Comparison of ENCODE assay signal across 1 cellular context in genomic region chr16:85390511-85391174, GRCh38.
TF ChIP-seq lines count a peak whose summit lies in the region.

No MANE protein-coding gene starts in this region.

TF ChIP-seq in K562, 482 proteins besides CTCF, POLR2A, EP300 and RAD21 (continued from another document and continues in another):
- no peak for TF ChIP-seq MEF2A (IDR thresholded peaks at IDR 0.05; ENCODE audit: control insufficient read depth, low read depth, low read length)
- TF ChIP-seq GMEB1 (CRISPR knock-in tag; IDR thresholded peaks at IDR 0.05) = no peak
- no peak for TF ChIP-seq POU5F1 (IDR thresholded peaks at IDR 0.05; ENCODE audit: borderline replicate concordance, low read depth, low read length, partially characterized antibody)
- TF ChIP-seq DEAF1 (CRISPR knock-in tag; IDR thresholded peaks at IDR 0.05) = no peak
- TF ChIP-seq ARID3B (CRISPR knock-in tag; IDR thresholded peaks at IDR 0.05; ENCODE audit: borderline replicate concordance) = no peak
- TF ChIP-seq ZNF57 (CRISPR knock-in tag; IDR thresholded peaks at IDR 0.05) = no peak
- TF ChIP-seq HDGF (IDR thresholded peaks at IDR 0.05) = no peak
- peak; percentile 67 for TF ChIP-seq MAFG (tag; conservative IDR thresholded peaks at IDR 0.05)
- no peak for TF ChIP-seq SLC30A9 (CRISPR knock-in tag; IDR thresholded peaks at IDR 0.05)
- peak; percentile 45 for TF ChIP-seq NEUROD1 (IDR thresholded peaks at IDR 0.05; ENCODE audit: borderline replicate concordance, low read depth, low read length, partially characterized antibody)
- no peak for TF ChIP-seq XRCC4 (IDR thresholded peaks at IDR 0.05; ENCODE audit: extremely low read depth, insufficient read depth, insufficient read length)
- peak in 1 of 2 experiments; percentile 40; a peak in 1 of 4 replicates for TF ChIP-seq SIN3A (IDR thresholded peaks at IDR 0.05; ENCODE audit: borderline replicate concordance in 2 of 2, control insufficient read depth in 1 of 2, low read depth in 2 of 2, low read length in 2 of 2)
- TF ChIP-seq CBX3 (IDR thresholded peaks at IDR 0.05; ENCODE audit: borderline replicate concordance in 1 of 2, low read length in 2 of 2) = no peak
- TF ChIP-seq KLF13 (tag; IDR thresholded peaks at IDR 0.05; ENCODE audit: borderline replicate concordance, low read depth) = no peak
- TF ChIP-seq L3MBTL2 (IDR thresholded peaks at IDR 0.05) = 0 out of 2 replicates have a peak, but pooled peaks have one; percentile 59
- no peak for TF ChIP-seq MITF (IDR thresholded peaks at IDR 0.05)
- peak; percentile 64 for TF ChIP-seq MTA3 (IDR thresholded peaks at IDR 0.05; ENCODE audit: borderline replicate concordance)
- no peak for TF ChIP-seq RHOXF2B (CRISPR knock-in tag; conservative IDR thresholded peaks at IDR 0.05)
- TF ChIP-seq CEBPZ (IDR thresholded peaks at IDR 0.05; ENCODE audit: borderline replicate concordance, low read depth, low read length) = no peak
- TF ChIP-seq RNF2 (IDR thresholded peaks at IDR 0.05) = no peak
- no peak for TF ChIP-seq RFX5 (IDR thresholded peaks at IDR 0.05; ENCODE audit: low read depth, low read length)
- no peak for TF ChIP-seq TFE3 (CRISPR knock-in tag; IDR thresholded peaks at IDR 0.05)
- no peak for TF ChIP-seq ZBTB43 (CRISPR knock-in tag; IDR thresholded peaks at IDR 0.05)
- TF ChIP-seq ZBTB5 (IDR thresholded peaks at IDR 0.05) = no peak
- no peak for TF ChIP-seq DACH1 (IDR thresholded peaks at IDR 0.05; ENCODE audit: partially characterized antibody)
- no peak; the same call in 1 of the 2 replicates for TF ChIP-seq HDAC2 (IDR thresholded peaks at IDR 0.05)
- TF ChIP-seq GATAD2A (IDR thresholded peaks at IDR 0.05) = 0 out of 2 replicates have a peak, but pooled peaks have one; percentile 73
- peak; percentile 68 to 72 for TF ChIP-seq NRF1 (conservative IDR thresholded peaks at IDR 0.05 in 1 of 2, IDR thresholded peaks at IDR 0.05 in 1 of 2)
- peak; percentile 56 for TF ChIP-seq DPF2 (IDR thresholded peaks at IDR 0.05)
- no peak for TF ChIP-seq MAX (CRISPR knock-in tag; IDR thresholded peaks at IDR 0.05)
- TF ChIP-seq ZBTB17 (CRISPR knock-in tag; IDR thresholded peaks at IDR 0.05) = peak; percentile 62; the same call in 1 of the 2 replicates
- no peak for TF ChIP-seq ZNF354B (CRISPR knock-in tag; IDR thresholded peaks at IDR 0.05)
- TF ChIP-seq ZNF668 (CRISPR knock-in tag; IDR thresholded peaks at IDR 0.05) = no peak
- TF ChIP-seq ZNF740 (CRISPR knock-in tag; IDR thresholded peaks at IDR 0.05) = no peak
- peak in 1 of 2 experiments; percentile 66; a peak in 2 of 4 replicates for TF ChIP-seq ZNF740 (tag; IDR thresholded peaks at IDR 0.05)
- no peak for TF ChIP-seq ZNF75A (CRISPR knock-in tag; IDR thresholded peaks at IDR 0.05)
- no peak for TF ChIP-seq HIVEP1 (CRISPR knock-in tag; IDR thresholded peaks at IDR 0.05)
- no peak for TF ChIP-seq TAF15 (IDR thresholded peaks at IDR 0.05; ENCODE audit: low read depth, low read length)
- TF ChIP-seq PML (IDR thresholded peaks at IDR 0.05; ENCODE audit: low read length) = no peak
- TF ChIP-seq SIX5 (IDR thresholded peaks at IDR 0.05; ENCODE audit: borderline replicate concordance in 1 of 2, insufficient read depth in 1 of 2, low read depth in 1 of 2, low read length in 2 of 2) = no peak
